In the genomic region with DNA sequence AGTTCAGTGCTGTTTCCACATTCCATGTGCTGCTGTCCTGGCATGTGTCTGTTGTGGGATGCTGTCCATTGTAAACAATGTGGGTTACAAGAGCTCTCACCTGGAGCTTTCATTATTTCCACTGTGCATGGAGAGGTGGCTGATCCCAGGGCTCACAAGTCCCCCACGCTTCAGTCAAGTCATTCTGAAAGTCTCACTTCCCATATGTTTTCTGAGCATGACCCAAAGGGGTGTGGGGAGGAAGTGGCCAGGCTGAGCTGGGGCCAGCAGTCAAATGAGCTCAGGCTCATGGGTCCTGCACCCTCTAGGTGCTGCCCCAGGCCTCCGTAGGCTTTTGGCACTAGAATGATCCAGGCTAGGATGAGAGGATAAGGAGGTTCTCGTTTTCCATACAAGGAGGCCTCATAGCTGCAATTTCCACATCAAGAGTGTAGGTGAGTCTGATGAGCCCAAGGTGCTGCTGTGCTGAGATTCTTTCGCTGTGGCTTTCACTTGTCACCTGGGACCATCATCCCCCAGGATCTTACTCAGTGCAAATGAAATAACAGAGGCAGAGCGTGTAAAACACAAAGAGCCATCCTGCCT, we compare ENCODE assay signal across 8 cellular contexts. TPM values are rescaled to one million over a fixed set of nuclear protein-coding genes. Genes with fewer than 3 reads are reported as not detected.
DNase-seq lines count a peak whose midpoint lies in the region; ATAC-seq and TF ChIP-seq lines count a peak whose summit lies in the region.

No MANE protein-coding gene starts in this region.

- peaks cover 30 to 36% of the 10 kb centered on the region in 2 donors for H3K36me3 ChIP-seq in duodenal mucosa (ENCODE audit: control insufficient read depth in 1 of 2, insufficient read depth in 2 of 2, low read length in 2 of 2)
- H3K36me3 ChIP-seq in upper lobe of right lung, result peaks cover 79% of the 10 kb centered on the region
- no peaks in the 10 kb centered on the region for H3K36me3 ChIP-seq in prostate gland

- H3K9ac ChIP-seq in duodenal mucosa (ENCODE audit: low read depth in 1 of 2, low read length in 2 of 2), result no peak overlapping the region

- H3K27me3 ChIP-seq in duodenal mucosa (ENCODE audit: control insufficient read depth in 1 of 2, insufficient read depth in 2 of 2, low read length in 2 of 2), result no peaks in the 10 kb centered on the region
- no peaks in the 10 kb centered on the region for H3K27me3 ChIP-seq in upper lobe of right lung
- no peaks in the 10 kb centered on the region for H3K27me3 ChIP-seq in prostate gland (replicated peaks; ENCODE audit: insufficient read depth)

- WGBS in prostate gland, result 74% methylated on average over 5 of the region's 5 CpGs

- TF ChIP-seq POLR2A in prostate gland (IDR thresholded peaks at IDR 0.05), result no peak

- H3K9me3 ChIP-seq in duodenal mucosa (ENCODE audit: control insufficient read depth in 1 of 2, low read length in 2 of 2), result no peaks in the 10 kb centered on the region
- no peaks in the 10 kb centered on the region for H3K9me3 ChIP-seq in upper lobe of right lung
- H3K9me3 ChIP-seq in prostate gland, result no peaks in the 10 kb centered on the region

- intact Hi-C loops in upper lobe of right lung (cut with DNase I), result no loop called here
- intact Hi-C loops in prostate gland (cut with DNase I), result no loop called here

- peak overlapping the region; percentile 17 to 50 for H3K4me3 ChIP-seq in duodenal mucosa (ENCODE audit: low read depth in 1 of 2, low read length in 2 of 2)
- peak overlapping the region; percentile 49 for H3K4me3 ChIP-seq in upper lobe of right lung
- no peak overlapping the region for H3K4me3 ChIP-seq in prostate gland

- peaks cover 12 to 25% of the 10 kb centered on the region in 2 donors for H3K4me1 ChIP-seq in duodenal mucosa (ENCODE audit: control insufficient read depth in 1 of 2, insufficient read depth in 2 of 2, low read length in 2 of 2)
- peaks cover 45% of the 10 kb centered on the region for H3K4me1 ChIP-seq in upper lobe of right lung
- peaks cover 3% of the 10 kb centered on the region for H3K4me1 ChIP-seq in prostate gland (replicated peaks)

- no peak overlapping the region for H3K27ac ChIP-seq in duodenal mucosa (ENCODE audit: low read depth, low read length)
- peak overlapping the region; percentile 56 for H3K27ac ChIP-seq in upper lobe of right lung
- H3K27ac ChIP-seq in prostate gland, result no peak overlapping the region

- TF ChIP-seq CTCF in upper lobe of right lung (IDR thresholded peaks at IDR 0.05) (no peak), prostate gland (IDR thresholded peaks at IDR 0.05) (no peak)

- DNase-seq in upper lobe of right lung (no peak), NCI-H226 (no peak), NCI-H2107 treated with DMSO at 0.1 percent for 48 hours (lab: John Stamatoyannopoulos, UW; ENCODE audit: unreplicated experiment) (no peak), prostate gland (ENCODE audit: low spot score) (no peak)

- ATAC-seq in GM18498 (IDR thresholded peaks at IDR 0.05; ENCODE audit: unreplicated experiment) (peak; percentile 83), GM21381 (IDR thresholded peaks at IDR 0.05; ENCODE audit: unreplicated experiment) (peak; percentile 79), HG03571 (IDR thresholded peaks at IDR 0.05; ENCODE audit: unreplicated experiment) (peak; percentile 79), upper lobe of right lung (peak; percentile 77)

RNA-seq across cellular contexts. Expression of gene STARD5, which starts 22.0 kb away (rescaled TPM):
- total RNA-seq in upper lobe of right lung (5.4 TPM), prostate gland (10 to 100 TPM; 19.6 to 23.2 TPM)

Comparison
In these comparisons a context has a peak if more than half of its experiments do, and no peak if none do; other contexts are left out.
1. H3K4me3 ChIP-seq: peak in duodenal mucosa (2 of 2) and upper lobe of right lung (single experiment); none in prostate gland (0 of 2).
2. Peak in every context shown above with its lines, with median percentiles within 50 percentile points of each other: ATAC-seq.